Comparison of ENCODE assay signal across 9 cellular contexts in genomic region chr3:170740726-170741591, GRCh38.
DNase-seq lines count a peak whose midpoint lies in the region; ATAC-seq and TF ChIP-seq lines count a peak whose summit lies in the region.
"Had no signal": no experiment of that assay in that cellular context is flagged by ENCODE, and none has a peak within 500 bp of the region (broad histone marks: within the 10 kb centered on the region; RNA-seq: fewer than 3 reads in every experiment).

No MANE protein-coding gene starts in this region.

- POLR2A ChIA-PET in HEK293T (lab: Yijun Ruan, JAX), result no interaction called here

- no peak for TF ChIP-seq CTCF in hepatocyte (IDR thresholded peaks at IDR 0.05; ENCODE audit: poor library complexity)
- TF ChIP-seq CTCF in thoracic aorta (IDR thresholded peaks at IDR 0.05), result no peak

- 57% methylated on average over 10 of the region's 10 CpGs for WGBS in hepatocyte (ENCODE audit: low lambda C conversion rate, missing lambda C conversion rate)

- CTCF ChIA-PET in HEK293T (lab: Yijun Ruan, JAX), result no interaction called here

- ATAC-seq in thoracic aorta (ENCODE audit: insufficient number of reproducible peaks, low FRiP score, low read depth) (no peak), GM18519 (IDR thresholded peaks at IDR 0.05; ENCODE audit: low FRiP score, unreplicated experiment) (no peak), GM19023 (IDR thresholded peaks at IDR 0.05; ENCODE audit: unreplicated experiment) (no peak)
- ATAC-seq: activated CD8-positive, alpha-beta memory T cell treated with anti-CD3 and anti-CD28 coated beads, Interleukin-2, amount 10 ng/mL, durations not matched to agents 7 days and 5 days had no signal

- H3K4me1 ChIP-seq in hepatocyte (ENCODE audit: insufficient read depth) (peaks cover 16% of the 10 kb centered on the region), thoracic aorta (ENCODE audit: control insufficient read depth in 1 of 2, low read depth in 2 of 2) (peaks cover 8 to 29% of the 10 kb centered on the region in 2 donors)

- peak overlapping the region; percentile 4 for H3K4me2 ChIP-seq in hepatocyte

- H3K36me3 ChIP-seq in MG63, result no peaks in the 10 kb centered on the region
- H3K36me3 ChIP-seq in hepatocyte (replicated peaks; ENCODE audit: insufficient read depth, low read depth), result no peaks in the 10 kb centered on the region
- no peaks in the 10 kb centered on the region for H3K36me3 ChIP-seq in thoracic aorta

- H3K27ac ChIP-seq in hepatocyte, result peak overlapping the region; percentile 65
- peak overlapping the region; percentile 48 to 71 for H3K27ac ChIP-seq in thoracic aorta

- H3K9me3 ChIP-seq in MG63, result peaks cover 2% of the 10 kb centered on the region; the same call in 1 of the 2 replicates
- H3K9me3 ChIP-seq in hepatocyte (ENCODE audit: low read depth), result no peaks in the 10 kb centered on the region
- no peaks in the 10 kb centered on the region for H3K9me3 ChIP-seq in thoracic aorta

- H3K9me2 ChIP-seq in hepatocyte (replicated peaks; ENCODE audit: insufficient read depth), result no peaks in the 10 kb centered on the region

- H3K27me3 ChIP-seq in MG63 (no peaks in the 10 kb centered on the region), hepatocyte (no peaks in the 10 kb centered on the region), thoracic aorta (replicated peaks; ENCODE audit: insufficient read depth) (no peaks in the 10 kb centered on the region)

- no peaks in the 10 kb centered on the region for H3K79me2 ChIP-seq in hepatocyte

- no peak overlapping the region for H2AFZ ChIP-seq in hepatocyte

- H3K4me3 ChIP-seq in MG63 (peak overlapping the region; percentile 24), hepatocyte (no peak overlapping the region), thoracic aorta (peak overlapping the region; percentile 52)

- no peaks in the 10 kb centered on the region for H4K20me1 ChIP-seq in hepatocyte (ENCODE audit: insufficient read depth, poor library complexity, severe bottlenecking)

- peak; percentile 89 for DNase-seq in MG63
- DNase-seq in amygdala (lab: John Stamatoyannopoulos, UW), result peak in 53 of 56 donors; percentile 12 to 90 (median 63)
- DNase-seq in hepatocyte (ENCODE audit: low spot score), result peak; percentile 57
- no peak for DNase-seq in thoracic aorta (ENCODE audit: low spot score)
- DNase-seq in NCI-H1048 (lab: John Stamatoyannopoulos, UW), result no peak
- DNase-seq in HEK293T (ENCODE audit: extremely low spot score), result no peak
- DNase-seq: activated CD8-positive, alpha-beta memory T cell treated with anti-CD3 and anti-CD28 coated beads, Interleukin-2, amount 10 ng/mL, durations not matched to agents 7 days and 5 days had no signal

TF ChIP-seq in HEK293T, 16 proteins besides CTCF, POLR2A, EP300 and RAD21:
- TF ChIP-seq CTBP1 (IDR thresholded peaks at IDR 0.05; ENCODE audit: borderline replicate concordance), result no peak

Comparison
In these comparisons a context has a peak if more than half of its experiments do, and no peak if none do; other contexts are left out.
1. DNase-seq: peak in MG63 (single experiment), amygdala (53 of 56) and hepatocyte (single experiment); none in thoracic aorta (single experiment), NCI-H1048 (single experiment) and HEK293T (single experiment).